In the genomic region with DNA sequence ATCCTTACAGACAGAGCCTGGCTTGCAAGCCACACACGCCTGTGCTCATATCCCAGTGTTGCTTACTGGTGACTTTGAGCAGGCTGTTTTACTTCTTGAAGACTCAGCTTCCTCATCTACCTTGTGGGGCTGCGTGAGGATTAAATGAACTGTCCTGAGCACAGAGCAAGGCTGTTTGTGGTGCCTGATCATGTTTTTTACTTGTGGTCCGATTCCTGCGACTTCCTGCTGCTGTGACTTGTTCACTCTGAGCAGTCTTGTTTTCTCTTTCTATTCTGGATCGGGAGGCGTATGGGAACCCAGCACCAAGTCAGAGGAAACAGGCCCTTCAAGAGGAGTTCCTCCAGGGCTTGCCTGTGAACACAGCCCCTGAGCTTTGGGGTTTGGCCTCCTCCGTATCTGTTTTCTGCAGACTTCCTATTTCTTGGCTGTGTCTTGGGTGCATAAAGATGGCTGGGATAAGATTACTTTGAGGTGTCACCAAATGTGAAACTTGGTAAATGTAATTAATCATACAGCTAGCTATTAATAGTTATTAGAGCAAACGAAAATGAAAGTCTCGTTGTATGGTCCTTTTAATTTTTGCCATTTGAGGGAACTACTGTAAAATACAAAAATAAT, we compare ENCODE assay signal across 8 cellular contexts.
A peak's percentile ranks its signal among the peaks of the same experiment; 100 is the strongest.
DNase-seq lines count a peak whose midpoint lies in the region; ATAC-seq, FAIRE-seq and TF ChIP-seq lines count a peak whose summit lies in the region.

No MANE protein-coding gene starts in this region.

- H4K20me1 ChIP-seq in H1 (replicated peaks in 1 of 2; ENCODE audit: control insufficient read depth in 1 of 2, insufficient read depth in 2 of 2, low read length in 2 of 2), result peaks cover 0 to 7% of the 10 kb centered on the region in 2 experiments
- H4K20me1 ChIP-seq in SK-N-SH (ENCODE audit: insufficient read depth), result no peaks in the 10 kb centered on the region

- ATAC-seq in GM19463 (IDR thresholded peaks at IDR 0.05; ENCODE audit: unreplicated experiment), result peak; percentile 61
- peak; percentile 57 for ATAC-seq in HG03520 (IDR thresholded peaks at IDR 0.05; ENCODE audit: unreplicated experiment)
- ATAC-seq in sciatic nerve, result peak; percentile 55

- H3K9ac ChIP-seq in H1 (replicated peaks in 1 of 4; ENCODE audit: extremely low read depth in 1 of 4, low read depth in 3 of 4, low read length in 3 of 4) (no peak overlapping the region; a peak in 1 of 7 replicates), SK-N-SH (no peak overlapping the region)

- H3K18ac ChIP-seq in H1 (ENCODE audit: extremely low read depth, low read length), result no peak overlapping the region

- H3K56ac ChIP-seq in H1 (replicated peaks; ENCODE audit: insufficient read length, low read depth, low read length), result no peak overlapping the region

- TF ChIP-seq CTCF in GM06990 (IDR thresholded peaks at IDR 0.05; ENCODE audit: insufficient read depth, low read length, poor library complexity, severe bottlenecking) (no peak), H1 (IDR thresholded peaks at IDR 0.05; ENCODE audit: control extremely low read depth in 1 of 3, insufficient read depth in 1 of 3, low read depth in 1 of 3, low read length in 3 of 3) (no peak), SK-N-SH (IDR thresholded peaks at IDR 0.05) (no peak)

- CTCF ChIA-PET in H1 (lab: Charles Lee; ENCODE audit: partially characterized antibody) (interaction anchor here (0.7 to 7.3 kb wide), 5 partner anchors 11 to 64 kb away, joined by 3 to 41 read pairs (median 3); no protein-coding TSS in a partner anchor), SK-N-SH (lab: Yijun Ruan, JAX) (interaction anchor here (1.0 to 2.4 kb wide), 2 partner anchors 11 to 13 kb away, joined by 3 to 6 read pairs; no protein-coding TSS in a partner anchor)

- no peak overlapping the region for H2BK120ac ChIP-seq in H1 (replicated peaks; ENCODE audit: low read depth, low read length)

- TF ChIP-seq RAD21 in H1 (IDR thresholded peaks at IDR 0.05 in 1 of 2, conservative IDR thresholded peaks at IDR 0.05 in 1 of 2; ENCODE audit: low read depth in 2 of 2, low read length in 2 of 2) (no peak), SK-N-SH (IDR thresholded peaks at IDR 0.05; ENCODE audit: low read length) (no peak)

- no peak for TF ChIP-seq POLR2A in H1 (IDR thresholded peaks at IDR 0.05; ENCODE audit: control extremely low read depth in 1 of 2, low read depth in 2 of 2, low read length in 2 of 2)

- no peaks in the 10 kb centered on the region for H3F3A ChIP-seq in SK-N-SH (replicated peaks; ENCODE audit: insufficient read depth)

- no peak overlapping the region for H3K4me2 ChIP-seq in H1 (ENCODE audit: insufficient read depth in 1 of 2, low read depth in 2 of 2, low read length in 2 of 2)
- no peak overlapping the region for H3K4me2 ChIP-seq in SK-N-SH

- H3K79me2 ChIP-seq in H1 (ENCODE audit: control insufficient read depth in 1 of 2, insufficient read depth in 2 of 2, low read length in 2 of 2), result no peaks in the 10 kb centered on the region
- H3K79me2 ChIP-seq in SK-N-SH (ENCODE audit: insufficient read depth), result no peaks in the 10 kb centered on the region

- H4K91ac ChIP-seq in H1 (replicated peaks; ENCODE audit: insufficient read length, low read length), result no peak overlapping the region

- H3K4ac ChIP-seq in H1 (replicated peaks; ENCODE audit: insufficient read length, low read depth, low read length), result no peak overlapping the region

- no peaks in the 10 kb centered on the region for H3K27me3 ChIP-seq in GM06990 (replicated peaks; ENCODE audit: control insufficient read depth, insufficient read depth, low read length)
- no peaks in the 10 kb centered on the region for H3K27me3 ChIP-seq in H1 (replicated peaks in 1 of 4; ENCODE audit: control insufficient read depth in 3 of 4, extremely low read depth in 1 of 4, insufficient read depth in 3 of 4, low read length in 3 of 4)
- H3K27me3 ChIP-seq in SK-N-SH (ENCODE audit: insufficient read depth), result no peaks in the 10 kb centered on the region

- H2BK20ac ChIP-seq in H1 (ENCODE audit: low read length), result no peak overlapping the region

- H4K5ac ChIP-seq in H1 (ENCODE audit: insufficient read length, low read depth, low read length), result no peak overlapping the region

- POLR2A ChIA-PET in H1 (lab: Charles Lee; ENCODE audit: partially characterized antibody) (no interaction called here), SK-N-SH (lab: Yijun Ruan, JAX) (interaction anchor here (1.2 kb wide), 1 partner anchor 48 kb away, joined by 3 read pairs; no protein-coding TSS in a partner anchor)

- FAIRE-seq in H1 (lab: Jason Lieb, UNC), result no peak

- intact Hi-C loops in sciatic nerve (cut with DNase I), result no loop called here

- H4K8ac ChIP-seq in H1 (ENCODE audit: extremely low read depth, insufficient read depth, low read length), result no peak overlapping the region

- H2BK12ac ChIP-seq in H1 (ENCODE audit: low read depth, low read length), result no peak overlapping the region

- 89% methylated on average over 9 of the region's 9 CpGs; no CpG with 5 or more reads in 1 of the 2 experiments for WGBS in H1 (ENCODE audit: extremely low coverage in 1 of 2, insufficient coverage in 1 of 2, insufficient read length in 1 of 2, insufficient replicate concordance in 2 of 2, low coverage in 1 of 2, low lambda C conversion rate in 2 of 2, missing lambda C conversion rate in 1 of 2), 2 experiments
- 88% methylated on average over 9 of the region's 9 CpGs for WGBS in SK-N-SH (ENCODE audit: low lambda C conversion rate)

- H2AFZ ChIP-seq in H1 (ENCODE audit: low read length), result no peak overlapping the region
- H2AFZ ChIP-seq in SK-N-SH (ENCODE audit: low read depth), result no peak overlapping the region

- H3K23ac ChIP-seq in H1 (ENCODE audit: insufficient read length), result no peak overlapping the region

- H3K9me2 ChIP-seq in SK-N-SH, result no peaks in the 10 kb centered on the region

- H2BK5ac ChIP-seq in H1 (ENCODE audit: low read depth, low read length), result peak overlapping the region; percentile 30; the same call in 1 of the 2 replicates

- TF ChIP-seq EP300 in H1 (IDR thresholded peaks at IDR 0.05; ENCODE audit: borderline replicate concordance in 1 of 2, low read depth in 2 of 2, low read length in 2 of 2) (no peak), SK-N-SH (IDR thresholded peaks at IDR 0.05; ENCODE audit: borderline replicate concordance in 1 of 2, low read depth in 1 of 2, low read length in 1 of 2) (no peak)

- H3K14ac ChIP-seq in H1 (ENCODE audit: insufficient read length), result no peak overlapping the region

- H3K9me3 ChIP-seq in H1 (ENCODE audit: insufficient read depth in 2 of 2, low read depth in 1 of 2, low read length in 1 of 2) (no peaks in the 10 kb centered on the region), SK-N-SH (no peaks in the 10 kb centered on the region)

- peak overlapping the region; percentile 41 for H3K4me3 ChIP-seq in GM06990 (replicated peaks; ENCODE audit: low read depth, low read length)
- H3K4me3 ChIP-seq in H1 (ENCODE audit: extremely low read depth in 1 of 4, insufficient read depth in 2 of 4, low read depth in 3 of 4, low read length in 4 of 4), result no peak overlapping the region
- H3K4me3 ChIP-seq in SK-N-SH (ENCODE audit: low read depth in 2 of 2, low read length in 1 of 2), result no peak overlapping the region

- no peaks in the 10 kb centered on the region for H3K4me1 ChIP-seq in H1 (replicated peaks in 1 of 4; ENCODE audit: control insufficient read depth in 3 of 4, insufficient read depth in 4 of 4, low read length in 3 of 4)
- no peaks in the 10 kb centered on the region for H3K4me1 ChIP-seq in SK-N-SH (ENCODE audit: control insufficient read depth in 1 of 2, insufficient read depth in 2 of 2, low read depth in 1 of 2, low read length in 1 of 2)

- peak; percentile 59 for DNase-seq in GM06990 (ENCODE audit: extremely low read depth, insufficient read length)
- no peak for DNase-seq in H1 (ENCODE audit: low read depth in 1 of 2, low spot score in 2 of 2)
- no peak for DNase-seq in sciatic nerve (ENCODE audit: low spot score)
- no peak for DNase-seq in SK-N-SH
- DNase-seq in NCI-H146 treated with DMSO at 0.1 percent for 48 hours (lab: John Stamatoyannopoulos, UW; ENCODE audit: unreplicated experiment), result no peak
- no peak for DNase-seq in HK-2 (ENCODE audit: unreplicated experiment)

- peaks cover 7% of the 10 kb centered on the region for H3K36me3 ChIP-seq in GM06990 (ENCODE audit: control insufficient read depth, insufficient read depth, low read length)
- H3K36me3 ChIP-seq in H1 (ENCODE audit: control insufficient read depth in 2 of 4, insufficient read depth in 4 of 4, low read length in 3 of 4), result peaks cover 6 to 17% (median 14%) of the 10 kb centered on the region in 4 experiments; a peak in 7 of 8 replicates
- peaks cover 5 to 18% of the 10 kb centered on the region in 2 experiments for H3K36me3 ChIP-seq in SK-N-SH (replicated peaks in 1 of 2; ENCODE audit: control insufficient read depth in 1 of 2, insufficient read depth in 2 of 2, low read length in 1 of 2)

- H3K27ac ChIP-seq in H1 (ENCODE audit: low read depth, low read length) (no peak overlapping the region), SK-N-SH (ENCODE audit: low read depth in 2 of 2, low read length in 1 of 2) (no peak overlapping the region)

- no peaks in the 10 kb centered on the region for H3K23me2 ChIP-seq in H1 (ENCODE audit: low read depth, low read length)

- no peak overlapping the region for H2AK5ac ChIP-seq in H1 (ENCODE audit: low read depth, low read length)

- H2BK15ac ChIP-seq in H1 (ENCODE audit: low read length), result no peak overlapping the region

- no peaks in the 10 kb centered on the region for H3K79me1 ChIP-seq in H1 (ENCODE audit: low read depth, low read length)

TF ChIP-seq in H1, 55 proteins besides CTCF, POLR2A, EP300 and RAD21:
- no peak for TF ChIP-seq CHD1 (IDR thresholded peaks at IDR 0.05; ENCODE audit: low read depth, low read length)

TF ChIP-seq in SK-N-SH, 30 proteins besides CTCF, POLR2A, EP300 and RAD21 (continues in another document):
- no peak for TF ChIP-seq FOXJ3 (CRISPR knock-in tag; IDR thresholded peaks at IDR 0.05)
- no peak for TF ChIP-seq TEAD4 (IDR thresholded peaks at IDR 0.05; ENCODE audit: borderline replicate concordance, insufficient read depth)
- TF ChIP-seq RFX5 (IDR thresholded peaks at IDR 0.05; ENCODE audit: low read length), result no peak
- TF ChIP-seq, protein P1, sequence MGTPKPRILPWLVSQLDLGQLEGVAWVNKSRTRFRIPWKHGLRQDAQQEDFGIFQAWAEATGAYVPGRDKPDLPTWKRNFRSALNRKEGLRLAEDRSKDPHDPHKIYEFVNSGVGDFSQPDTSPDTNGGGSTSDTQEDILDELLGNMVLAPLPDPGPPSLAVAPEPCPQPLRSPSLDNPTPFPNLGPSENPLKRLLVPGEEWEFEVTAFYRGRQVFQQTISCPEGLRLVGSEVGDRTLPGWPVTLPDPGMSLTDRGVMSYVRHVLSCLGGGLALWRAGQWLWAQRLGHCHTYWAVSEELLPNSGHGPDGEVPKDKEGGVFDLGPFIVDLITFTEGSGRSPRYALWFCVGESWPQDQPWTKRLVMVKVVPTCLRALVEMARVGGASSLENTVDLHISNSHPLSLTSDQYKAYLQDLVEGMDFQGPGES (IDR thresholded peaks at IDR 0.05; ENCODE audit: low read depth, low read length), result no peak
- no peak for TF ChIP-seq ELF1 (IDR thresholded peaks at IDR 0.05)
